In the genomic region with DNA sequence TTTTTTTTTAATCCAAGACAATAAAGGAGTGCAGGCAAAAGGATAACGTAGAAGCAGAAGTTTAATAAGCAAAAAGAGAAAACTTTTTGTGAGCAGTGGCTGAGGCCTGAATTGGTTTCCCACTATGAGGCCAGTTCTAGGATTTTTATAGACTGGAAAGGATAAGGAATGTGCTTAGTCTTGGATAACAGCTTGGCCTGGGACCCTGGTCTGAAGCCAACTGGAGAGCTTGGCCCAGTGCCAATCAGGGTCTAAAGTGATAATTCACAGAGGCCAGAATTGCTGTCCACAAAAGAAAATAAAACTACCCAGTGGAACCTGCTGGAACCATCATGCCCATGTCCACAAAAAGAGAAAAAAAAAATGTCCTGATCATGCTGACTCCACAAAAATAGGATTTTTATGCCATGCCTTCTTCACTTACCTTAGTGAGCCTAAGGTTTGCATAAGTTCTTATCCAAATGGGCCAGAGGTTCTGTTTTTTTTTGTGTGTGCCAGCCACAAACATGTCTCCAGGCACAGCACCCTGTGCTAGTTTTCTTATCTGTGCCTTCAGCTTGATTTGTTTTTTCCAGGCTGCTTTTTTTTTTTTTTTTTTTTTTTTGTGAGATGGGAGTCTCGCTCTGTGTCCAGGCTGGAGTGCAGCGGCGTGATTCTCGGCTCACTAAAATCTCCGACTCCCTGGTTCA, we compare ENCODE assay signal across 19 cellular contexts. TPM values are rescaled to one million over a fixed set of nuclear protein-coding genes. Genes with fewer than 3 reads are reported as not detected.
DNase-seq lines count a peak whose midpoint lies in the region; ATAC-seq and TF ChIP-seq lines count a peak whose summit lies in the region.
"Had no signal": no experiment of that assay in that cellular context is flagged by ENCODE, and none has a peak within 500 bp of the region (broad histone marks: within the 10 kb centered on the region; RNA-seq: fewer than 3 reads in every experiment).

No MANE protein-coding gene starts in this region.

- H3K36me3 ChIP-seq in heart left ventricle: no peaks in the 10 kb centered on the region
- H3K36me3 ChIP-seq: BLaER1, SJCRH30 had no signal

- intact Hi-C loops in Right ventricle myocardium inferior (cut with DNase I): loop anchor here (5.0 kb wide), 2 partner anchors 87 to 177 kb away; no protein-coding TSS in a partner anchor
- intact Hi-C loops in cardiac septum (cut with DNase I): no loop called here
- intact Hi-C loops in heart left ventricle (cut with DNase I): loop anchor here in 4 of 10 donors (2.0 to 10.0 kb wide), 4 partner anchors 45 to 185 kb away; no protein-coding TSS in a partner anchor

- no peak for DNase-seq in Right ventricle myocardium inferior (ENCODE audit: missing footprints)
- no peak for DNase-seq in cardiac septum (ENCODE audit: low spot score)
- peak in 3 of 5 donors; percentile 31 to 58 (median 38) for DNase-seq in heart left ventricle
- DNase-seq in myocyte (ENCODE audit: low read depth): peak; percentile 38
- no peak for DNase-seq in activated effector memory CD4-positive, alpha-beta T cell treated with Interleukin-2 at 50 U/mL for 16 hours
- DNase-seq in NCI-H510A treated with DMSO at 0.1 percent for 48 hours (lab: John Stamatoyannopoulos, UW): no peak
- DNase-seq in DMS79 (lab: John Stamatoyannopoulos, UW): no peak
- DNase-seq: Calu3; CD8-positive, alpha-beta T cell; DMS53; KBM-7; NCI-H1105; NCI-H2081; NCI-H510A; PC-3; RPMI8226; SJCRH30 had no signal

- no peak for TF ChIP-seq CTCF in heart left ventricle (IDR thresholded peaks at IDR 0.05)

- peak; percentile 79 for ATAC-seq in Right ventricle myocardium inferior
- ATAC-seq in heart left ventricle: peak in 2 of 4 donors; percentile 73 to 76
- ATAC-seq in GM18511 (IDR thresholded peaks at IDR 0.05; ENCODE audit: unreplicated experiment): no peak
- ATAC-seq: CD8-positive, alpha-beta T cell; PC-3 had no signal

- peaks cover 0 to 27% (median 0%) of the 10 kb centered on the region in 12 donors for H3K4me1 ChIP-seq in heart left ventricle
- H3K4me1 ChIP-seq: BLaER1, SJCRH30 had no signal

- no peaks in the 10 kb centered on the region for H3K27me3 ChIP-seq in heart left ventricle
- H3K27me3 ChIP-seq: BLaER1, SJCRH30 had no signal

- TF ChIP-seq POLR2A in heart left ventricle (IDR thresholded peaks at IDR 0.05): no peak

- H3K27ac ChIP-seq in heart left ventricle: peak overlapping the region in 6 of 12 donors; percentile 47 to 80 (median 66)
- H3K27ac ChIP-seq: BLaER1, SJCRH30 had no signal

- H3K4me3 ChIP-seq in heart left ventricle: peak overlapping the region in 1 of 12 donors; percentile 19
- H3K4me3 ChIP-seq: BLaER1, SJCRH30 had no signal

- 20 to 38% methylated on average over 6 of the region's 6 CpGs; no CpG with 5 or more reads in 2 of the 4 donors for WGBS in heart left ventricle, 4 donors

- no peaks in the 10 kb centered on the region for H3K9me3 ChIP-seq in heart left ventricle
- H3K9me3 ChIP-seq: BLaER1, SJCRH30 had no signal

RNA-seq across cellular contexts. Expression of a gene that starts 15.6 kb away (rescaled TPM):
- total RNA-seq in Right ventricle myocardium inferior: 221 TPM
- not detected for total RNA-seq in cardiac septum
- total RNA-seq in heart left ventricle: 100 to 1,000 TPM in 4 of 9 donors, not detected in 5; 175 to 276 (median 216) TPM
- 10 to 100 TPM; 56.8 to 98.5 TPM for polyA plus RNA-seq in heart left ventricle
- 44.3 and 54.1 TPM in 2 replicates for total RNA-seq in myocyte
- 30.9 TPM for polyA plus RNA-seq in myocyte (2012)
- total RNA-seq: Calu3, PC-3, SJCRH30 had no signal

Comparison
In these comparisons a context has a peak if more than half of its experiments do, and no peak if none do; other contexts are left out.
1. DNase-seq: peak in heart left ventricle (3 of 5) and myocyte (single experiment); none in Right ventricle myocardium inferior (single experiment), cardiac septum (single experiment), activated effector memory CD4-positive, alpha-beta T cell treated with Interleukin-2 at 50 U/mL for 16 hours (single experiment), NCI-H510A treated with DMSO at 0.1 percent for 48 hours (single experiment) and DMS79 (single experiment).